ENCODE assay signal across 12 cellular contexts in the genomic region with DNA sequence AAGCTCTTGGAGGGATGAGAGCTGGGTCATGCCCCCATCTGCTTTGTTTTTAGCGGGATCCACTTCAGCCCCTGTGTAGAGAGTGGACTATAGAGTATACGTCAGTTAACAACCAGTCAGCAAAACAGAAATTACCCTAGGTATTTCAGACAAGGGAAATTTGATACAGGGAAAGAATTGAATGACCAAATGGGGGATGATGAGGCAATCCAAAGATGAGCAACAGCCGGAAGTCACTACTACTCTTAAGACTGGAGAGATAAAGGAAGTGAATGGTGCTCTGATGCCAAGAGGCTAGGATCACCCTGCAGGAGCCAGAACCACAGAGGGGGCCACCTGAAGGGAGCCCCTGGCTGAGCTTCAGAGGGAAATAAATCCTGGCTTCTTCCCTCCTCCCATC.
DNase-seq lines count a peak whose midpoint lies in the region; ATAC-seq and TF ChIP-seq lines count a peak whose summit lies in the region.
"Had no signal": no experiment of that assay in that cellular context is flagged by ENCODE, and none has a peak within 500 bp of the region (broad histone marks: within the 10 kb centered on the region; RNA-seq: fewer than 3 reads in every experiment).

No MANE protein-coding gene starts in this region.

- peak; percentile 17 for DNase-seq in DMS153 treated with DMSO at 0.1 percent for 48 hours (lab: John Stamatoyannopoulos, UW; ENCODE audit: unreplicated experiment)
- DNase-seq in DMS153 (lab: John Stamatoyannopoulos, UW): no peak
- peak; percentile 58 for DNase-seq in NCI-H69 (lab: John Stamatoyannopoulos, UW)
- peak; percentile 67 for DNase-seq in brain microvascular endothelial cell
- no peak for DNase-seq in GM13977 (ENCODE audit: low spot score)
- no peak for DNase-seq in hypothalamus (lab: John Stamatoyannopoulos, UW)
- DNase-seq: 8988T, sigmoid colon had no signal

- in situ Hi-C loops in brain microvascular endothelial cell (cut with HindIII; ENCODE audit: low pct_ligation_motif_present, low sequenced_read_pairs) (no loop called here), GM13977 (cut with MboI; ENCODE audit: low pct_unique_long_range_greater_than_20kb, low sequenced_read_pairs, unreplicated experiment) (no loop called here)

- H3K27me3 ChIP-seq in brain microvascular endothelial cell (replicated peaks): no peaks in the 10 kb centered on the region
- H3K27me3 ChIP-seq in parathyroid adenoma (ENCODE audit: control insufficient read depth, insufficient read depth, low read length): no peaks in the 10 kb centered on the region
- H3K27me3 ChIP-seq: sigmoid colon had no signal

- H3K79me2 ChIP-seq in parathyroid adenoma: no peaks in the 10 kb centered on the region

- H3K9me3 ChIP-seq in parathyroid adenoma (ENCODE audit: control insufficient read depth, low read length): no peaks in the 10 kb centered on the region
- H3K9me3 ChIP-seq: HAP-1, sigmoid colon had no signal

- H3K4me3 ChIP-seq in brain microvascular endothelial cell (ENCODE audit: low read depth, low read length) (no peak overlapping the region), parathyroid adenoma (ENCODE audit: low read depth, low read length) (no peak overlapping the region)
- H3K4me3 ChIP-seq: HAP-1, lung, sigmoid colon had no signal

- H2AFZ ChIP-seq in parathyroid adenoma: no peak overlapping the region

- peaks cover 15% of the 10 kb centered on the region for H3K4me1 ChIP-seq in parathyroid adenoma
- H3K4me1 ChIP-seq: HAP-1 had no signal

- H3K9ac ChIP-seq in parathyroid adenoma: no peak overlapping the region

- no peak for TF ChIP-seq CTCF in brain microvascular endothelial cell (IDR thresholded peaks at IDR 0.05; ENCODE audit: low read depth, low read length, missing control alignments)
- no peak for TF ChIP-seq CTCF in parathyroid adenoma (IDR thresholded peaks at IDR 0.05)
- no peak for TF ChIP-seq CTCF in GM13977 (IDR thresholded peaks at IDR 0.05; ENCODE audit: extremely low read depth, insufficient read depth, missing control alignments)

- H3K36me3 ChIP-seq in brain microvascular endothelial cell (replicated peaks) (no peaks in the 10 kb centered on the region), parathyroid adenoma (ENCODE audit: control insufficient read depth, insufficient read depth, low read length) (no peaks in the 10 kb centered on the region)
- H3K36me3 ChIP-seq: HAP-1 had no signal

- H3K27ac ChIP-seq in brain microvascular endothelial cell (no peak overlapping the region), parathyroid adenoma (peak overlapping the region; percentile 38)
- H3K27ac ChIP-seq: sigmoid colon had no signal

- no peak for ATAC-seq in HG03175 (IDR thresholded peaks at IDR 0.05; ENCODE audit: unreplicated experiment)

- H3K4me2 ChIP-seq in parathyroid adenoma (ENCODE audit: low read length): no peak overlapping the region

Comparison
In these comparisons a context has a peak if more than half of its experiments do, and no peak if none do; other contexts are left out.
1. DNase-seq: peak in DMS153 treated with DMSO at 0.1 percent for 48 hours (single experiment), NCI-H69 (single experiment) and brain microvascular endothelial cell (single experiment); none in DMS153 (single experiment), GM13977 (single experiment) and hypothalamus (0 of 51).